8 cellular contexts compared by ENCODE assay signal in genomic region chr17:75666959-75667790, GRCh38. TPM values are rescaled to one million over a fixed set of nuclear protein-coding genes. Genes with fewer than 3 reads are reported as not detected.
DNase-seq lines count a peak whose midpoint lies in the region; ATAC-seq and TF ChIP-seq lines count a peak whose summit lies in the region.

Gene RECQL5 (minus strand): TSS chr17:75667154. CDS start chr17:75666557, 597 bp downstream.
Gene SAP30BP (plus strand): TSS chr17:75667338. CDS start chr17:75667373, 35 bp downstream.

- peak within 1 kb of the TSS; percentile 91 for H3K27ac ChIP-seq in thymus (ENCODE audit: low read depth)

- under 1% methylated on average over 55 of the region's 55 CpGs for WGBS in thymus

- DNase-seq in NCI-H1417 treated with DMSO at 0.1 percent for 48 hours (lab: John Stamatoyannopoulos, UW) = peak; percentile 86
- peak; percentile 93 for DNase-seq in SW 1271 (lab: John Stamatoyannopoulos, UW)
- peak; percentile 95 for DNase-seq in activated naive CD8-positive, alpha-beta T cell treated with anti-CD3 and anti-CD28 coated beads, Interleukin-2, amount 10 ng/mL, durations not matched to agents 7 days and 5 days
- peak; percentile 97 to 100 (median 99) for DNase-seq in head of caudate nucleus
- DNase-seq in osteocyte (ENCODE audit: extremely low spot score, unreplicated experiment) = peak; percentile 98

- no peaks in the 10 kb centered on the region for H3K27me3 Mint-ChIP-seq in activated naive CD8-positive, alpha-beta T cell treated with anti-CD3 and anti-CD28 coated beads, Interleukin-2, amount 10 ng/mL, durations not matched to agents 7 days and 5 days
- H3K27me3 Mint-ChIP-seq in osteocyte (ENCODE audit: unreplicated experiment) = no peaks in the 10 kb centered on the region

- POLR2A ChIA-PET in activated naive CD8-positive, alpha-beta T cell treated with anti-CD3 and anti-CD28 coated beads, Interleukin-2, amount 10 ng/mL, durations not matched to agents 7 days and 5 days (lab: Charles Lee) = interaction anchor here (0.5 to 2.4 kb wide), 16 partner anchors 10 to 396 kb away, joined by 3 to 16 read pairs (median 5); partner anchors contain the start of genes MIF4GD and UNK

- peaks cover 21% of the 10 kb centered on the region for H3K36me3 ChIP-seq in thymus (ENCODE audit: control insufficient read depth, insufficient read depth)

- H3K4me1 ChIP-seq in thymus (ENCODE audit: control insufficient read depth, insufficient read depth, low read length) = peaks cover 14% of the 10 kb centered on the region

- intact Hi-C loops in head of caudate nucleus (cut with DNase I) = no loop called here

- H3K36me3 Mint-ChIP-seq in activated naive CD8-positive, alpha-beta T cell treated with anti-CD3 and anti-CD28 coated beads, Interleukin-2, amount 10 ng/mL, durations not matched to agents 7 days and 5 days = peaks cover 11% of the 10 kb centered on the region
- peaks cover 24% of the 10 kb centered on the region for H3K36me3 Mint-ChIP-seq in osteocyte (ENCODE audit: unreplicated experiment)

- peak within 1 kb of the TSS; percentile 94 for H3K4me3 ChIP-seq in thymus (ENCODE audit: low read length)

- peak; percentile 58 for TF ChIP-seq POLR2A in GM10847 (IDR thresholded peaks at IDR 0.05; ENCODE audit: extremely low read depth, insufficient read length)

- peaks cover 23% of the 10 kb centered on the region for H3K4me1 Mint-ChIP-seq in activated naive CD8-positive, alpha-beta T cell treated with anti-CD3 and anti-CD28 coated beads, Interleukin-2, amount 10 ng/mL, durations not matched to agents 7 days and 5 days
- H3K4me1 Mint-ChIP-seq in osteocyte (ENCODE audit: unreplicated experiment) = peaks cover 17% of the 10 kb centered on the region

- H3K9me3 ChIP-seq in thymus (ENCODE audit: control insufficient read depth) = no peaks in the 10 kb centered on the region

- H3K27me3 ChIP-seq in thymus (ENCODE audit: control insufficient read depth, insufficient read depth) = no peaks in the 10 kb centered on the region

- peak within 1 kb of the TSS; percentile 76 for H3K27ac Mint-ChIP-seq in activated naive CD8-positive, alpha-beta T cell treated with anti-CD3 and anti-CD28 coated beads, Interleukin-2, amount 10 ng/mL, durations not matched to agents 7 days and 5 days
- peak within 1 kb of the TSS; percentile 64 for H3K27ac Mint-ChIP-seq in osteocyte (ENCODE audit: unreplicated experiment)

- ATAC-seq in HG02759 (IDR thresholded peaks at IDR 0.05; ENCODE audit: unreplicated experiment) = peak; percentile 74
- ATAC-seq in activated naive CD8-positive, alpha-beta T cell treated with anti-CD3 and anti-CD28 coated beads, Interleukin-2, amount 10 ng/mL, durations not matched to agents 7 days and 5 days (ENCODE audit: low read depth) = peak; percentile 100

- H3K4me3 Mint-ChIP-seq in activated naive CD8-positive, alpha-beta T cell treated with anti-CD3 and anti-CD28 coated beads, Interleukin-2, amount 10 ng/mL, durations not matched to agents 7 days and 5 days = peak within 1 kb of the TSS; percentile 68
- H3K4me3 Mint-ChIP-seq in osteocyte (ENCODE audit: unreplicated experiment) = peak within 1 kb of the TSS; percentile 65

- no peaks in the 10 kb centered on the region for H3K9me3 Mint-ChIP-seq in activated naive CD8-positive, alpha-beta T cell treated with anti-CD3 and anti-CD28 coated beads, Interleukin-2, amount 10 ng/mL, durations not matched to agents 7 days and 5 days
- no peaks in the 10 kb centered on the region for H3K9me3 Mint-ChIP-seq in osteocyte (ENCODE audit: unreplicated experiment)

- no peak for TF ChIP-seq CTCF in osteocyte (IDR thresholded peaks at IDR 0.05)

RNA-seq across cellular contexts. Expression of gene RECQL5, which starts in this region (rescaled TPM):
- total RNA-seq in activated naive CD8-positive, alpha-beta T cell treated with anti-CD3 and anti-CD28 coated beads, Interleukin-2, amount 10 ng/mL, durations not matched to agents 7 days and 5 days = 10 to 100 TPM; 49.8 to 50.8 TPM
- 39.2 and 44.7 TPM in 2 replicates for total RNA-seq in osteocyte
- 51.8 TPM for polyA plus RNA-seq in thymus

RNA-seq across cellular contexts. Expression of gene SAP30BP, which starts in this region (rescaled TPM):
- total RNA-seq in activated naive CD8-positive, alpha-beta T cell treated with anti-CD3 and anti-CD28 coated beads, Interleukin-2, amount 10 ng/mL, durations not matched to agents 7 days and 5 days = 100 to 1,000 TPM; 112 to 113 TPM
- total RNA-seq in osteocyte = 88.1 and 103 TPM in 2 replicates
- polyA plus RNA-seq in thymus = 72.4 TPM

Comparison
In these comparisons a context has a peak if more than half of its experiments do, and no peak if none do; other contexts are left out.
1. Peak in every context shown above with its lines: DNase-seq, ATAC-seq, H3K4me3 ChIP-seq and H3K27ac ChIP-seq.